Comparison of ENCODE assay signal across 1 cellular context in the genomic region with DNA sequence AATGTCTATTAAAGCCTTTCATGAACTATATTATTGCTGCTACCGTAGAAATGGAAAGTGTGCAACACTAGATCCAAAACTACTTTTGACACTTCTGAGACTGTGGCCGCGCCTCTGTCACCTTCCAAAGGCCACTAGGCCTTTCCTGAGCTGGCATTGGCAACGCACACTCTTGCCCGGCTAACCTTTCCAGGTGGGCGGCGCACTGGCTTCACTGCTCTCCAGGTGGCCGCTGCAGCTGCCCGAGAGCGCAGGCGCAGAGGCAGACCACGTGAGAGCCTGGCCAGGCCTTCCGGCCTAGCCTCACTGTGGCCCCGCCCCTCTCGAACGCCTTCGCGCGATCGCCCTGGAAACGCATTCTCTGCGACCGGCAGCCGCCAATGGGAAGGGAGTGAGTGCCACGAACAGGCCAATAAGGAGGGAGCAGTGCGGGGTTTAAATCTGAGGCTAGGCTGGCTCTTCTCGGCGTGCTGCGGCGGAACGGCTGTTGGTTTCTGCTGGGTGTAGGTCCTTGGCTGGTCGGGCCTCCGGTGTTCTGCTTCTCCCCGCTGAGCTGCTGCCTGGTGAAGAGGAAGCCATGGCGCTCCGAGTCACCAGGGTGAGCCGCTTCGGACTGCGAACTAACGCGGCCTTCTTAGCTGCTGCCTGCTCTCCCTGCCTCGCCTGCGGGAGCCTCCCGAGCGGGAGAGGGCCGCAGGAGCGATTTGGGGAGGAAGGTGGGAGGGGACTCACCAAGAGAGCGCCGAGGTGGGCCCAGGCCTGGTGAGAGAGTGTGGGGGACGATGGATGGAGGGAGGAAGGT.
TF ChIP-seq lines count a peak whose summit lies in the region.

TSS of gene CCNB1 (plus strand) at position 465 of the 802 bp plus-strand sequence. CDS start at position 578, 113 bp downstream.

TF ChIP-seq in K562, 482 proteins besides CTCF, POLR2A, EP300 and RAD21 (continued from another document and continues in another):
- TF ChIP-seq ETS2 (tag; IDR thresholded peaks at IDR 0.05; ENCODE audit: borderline replicate concordance, poor library complexity, severe bottlenecking) (no peak), IFI16 (CRISPR knock-in tag; IDR thresholded peaks at IDR 0.05) (no peak), FOXP1 (CRISPR knock-in tag; IDR thresholded peaks at IDR 0.05) (peak; percentile 73; the same call in 1 of the 2 replicates), ZNF79 (CRISPR knock-in tag; IDR thresholded peaks at IDR 0.05; ENCODE audit: low read depth) (no peak), ZFP30 (CRISPR knock-in tag; IDR thresholded peaks at IDR 0.05; ENCODE audit: borderline replicate concordance) (no peak), BRD4 (IDR thresholded peaks at IDR 0.05) (peak; percentile 97), ZNF197 (CRISPR knock-in tag; IDR thresholded peaks at IDR 0.05; ENCODE audit: low read depth) (no peak), ARID1B (IDR thresholded peaks at IDR 0.05) (no peak), PHF20 (IDR thresholded peaks at IDR 0.05; ENCODE audit: partially characterized antibody) (peak; percentile 31), KLF6 (CRISPR knock-in tag; IDR thresholded peaks at IDR 0.05; ENCODE audit: borderline replicate concordance) (no peak), HNRNPL (IDR thresholded peaks at IDR 0.05; ENCODE audit: low read depth, low read length) (no peak), PTRF (tag; IDR thresholded peaks at IDR 0.05) (no peak), ELF4 (CRISPR knock-in tag; IDR thresholded peaks at IDR 0.05) (no peak), LARP7 (IDR thresholded peaks at IDR 0.05) (no peak), NFIC (IDR thresholded peaks at IDR 0.05) (0 out of 2 replicates have a peak, but pooled peaks have one; percentile 14), ARID4B (CRISPR knock-in tag; IDR thresholded peaks at IDR 0.05) (peak; percentile 97), PTBP1 (IDR thresholded peaks at IDR 0.05; ENCODE audit: low read depth, low read length) (no peak), RBM22 (IDR thresholded peaks at IDR 0.05; ENCODE audit: low read depth, low read length, poor library complexity, severe bottlenecking) (peak; percentile 70), ZNF584 (CRISPR knock-in tag; IDR thresholded peaks at IDR 0.05; ENCODE audit: low read depth) (no peak), ZNF436 (CRISPR knock-in tag; IDR thresholded peaks at IDR 0.05) (no peak), NFE2 (IDR thresholded peaks at IDR 0.05; ENCODE audit: low read depth) (no peak), ESRRA (IDR thresholded peaks at IDR 0.05; ENCODE audit: borderline replicate concordance, low read depth) (peak; percentile 29; the same call in 1 of the 2 replicates), NRF1 (conservative IDR thresholded peaks at IDR 0.05 in 1 of 2, IDR thresholded peaks at IDR 0.05 in 1 of 2) (peak; percentile 96 to 97), BCOR (IDR thresholded peaks at IDR 0.05) (no peak), ZNF696 (CRISPR knock-in tag; conservative IDR thresholded peaks at IDR 0.05) (no peak), GMEB1 (CRISPR knock-in tag; IDR thresholded peaks at IDR 0.05) (no peak), ASH1L (IDR thresholded peaks at IDR 0.05; ENCODE audit: borderline replicate concordance, low read depth, partially characterized antibody) (peak; percentile 91), ZC3H4 (CRISPR knock-in tag; IDR thresholded peaks at IDR 0.05; ENCODE audit: borderline replicate concordance) (no peak), ZNF133 (CRISPR knock-in tag; IDR thresholded peaks at IDR 0.05) (no peak), PML (IDR thresholded peaks at IDR 0.05; ENCODE audit: low read length) (peak; percentile 21; the same call in 1 of the 2 replicates), THRB (CRISPR knock-in tag; conservative IDR thresholded peaks at IDR 0.05) (no peak), HNRNPH1 (optimal IDR thresholded peaks at IDR 0.05; ENCODE audit: low read depth, low read length) (no peak), CHCHD3 (CRISPR knock-in tag; IDR thresholded peaks at IDR 0.05) (no peak), ZNF644 (tag; IDR thresholded peaks at IDR 0.05; ENCODE audit: low read depth) (no peak), PPARD (CRISPR knock-in tag; IDR thresholded peaks at IDR 0.05) (no peak), RNF2 (IDR thresholded peaks at IDR 0.05) (no peak)
- TF ChIP-seq, protein P1, sequence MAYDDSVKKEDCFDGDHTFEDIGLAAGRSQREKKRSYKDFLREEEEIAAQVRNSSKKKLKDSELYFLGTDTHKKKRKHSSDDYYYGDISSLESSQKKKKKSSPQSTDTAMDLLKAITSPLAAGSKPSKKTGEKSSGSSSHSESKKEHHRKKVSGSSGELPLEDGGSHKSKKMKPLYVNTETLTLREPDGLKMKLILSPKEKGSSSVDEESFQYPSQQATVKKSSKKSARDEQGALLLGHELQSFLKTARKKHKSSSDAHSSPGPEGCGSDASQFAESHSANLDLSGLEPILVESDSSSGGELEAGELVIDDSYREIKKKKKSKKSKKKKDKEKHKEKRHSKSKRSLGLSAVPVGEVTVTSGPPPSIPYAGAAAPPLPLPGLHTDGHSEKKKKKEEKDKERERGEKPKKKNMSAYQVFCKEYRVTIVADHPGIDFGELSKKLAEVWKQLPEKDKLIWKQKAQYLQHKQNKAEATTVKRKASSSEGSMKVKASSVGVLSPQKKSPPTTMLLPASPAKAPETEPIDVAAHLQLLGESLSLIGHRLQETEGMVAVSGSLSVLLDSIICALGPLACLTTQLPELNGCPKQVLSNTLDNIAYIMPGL (CRISPR knock-in tag; IDR thresholded peaks at IDR 0.05): peak; percentile 81; the same call in 1 of the 2 replicates
- TF ChIP-seq, protein P2, sequence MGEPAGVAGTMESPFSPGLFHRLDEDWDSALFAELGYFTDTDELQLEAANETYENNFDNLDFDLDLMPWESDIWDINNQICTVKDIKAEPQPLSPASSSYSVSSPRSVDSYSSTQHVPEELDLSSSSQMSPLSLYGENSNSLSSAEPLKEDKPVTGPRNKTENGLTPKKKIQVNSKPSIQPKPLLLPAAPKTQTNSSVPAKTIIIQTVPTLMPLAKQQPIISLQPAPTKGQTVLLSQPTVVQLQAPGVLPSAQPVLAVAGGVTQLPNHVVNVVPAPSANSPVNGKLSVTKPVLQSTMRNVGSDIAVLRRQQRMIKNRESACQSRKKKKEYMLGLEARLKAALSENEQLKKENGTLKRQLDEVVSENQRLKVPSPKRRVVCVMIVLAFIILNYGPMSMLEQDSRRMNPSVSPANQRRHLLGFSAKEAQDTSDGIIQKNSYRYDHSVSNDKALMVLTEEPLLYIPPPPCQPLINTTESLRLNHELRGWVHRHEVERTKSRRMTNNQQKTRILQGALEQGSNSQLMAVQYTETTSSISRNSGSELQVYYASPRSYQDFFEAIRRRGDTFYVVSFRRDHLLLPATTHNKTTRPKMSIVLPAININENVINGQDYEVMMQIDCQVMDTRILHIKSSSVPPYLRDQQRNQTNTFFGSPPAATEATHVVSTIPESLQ (CRISPR knock-in tag; IDR thresholded peaks at IDR 0.05): no peak
- TF ChIP-seq, protein P3, sequence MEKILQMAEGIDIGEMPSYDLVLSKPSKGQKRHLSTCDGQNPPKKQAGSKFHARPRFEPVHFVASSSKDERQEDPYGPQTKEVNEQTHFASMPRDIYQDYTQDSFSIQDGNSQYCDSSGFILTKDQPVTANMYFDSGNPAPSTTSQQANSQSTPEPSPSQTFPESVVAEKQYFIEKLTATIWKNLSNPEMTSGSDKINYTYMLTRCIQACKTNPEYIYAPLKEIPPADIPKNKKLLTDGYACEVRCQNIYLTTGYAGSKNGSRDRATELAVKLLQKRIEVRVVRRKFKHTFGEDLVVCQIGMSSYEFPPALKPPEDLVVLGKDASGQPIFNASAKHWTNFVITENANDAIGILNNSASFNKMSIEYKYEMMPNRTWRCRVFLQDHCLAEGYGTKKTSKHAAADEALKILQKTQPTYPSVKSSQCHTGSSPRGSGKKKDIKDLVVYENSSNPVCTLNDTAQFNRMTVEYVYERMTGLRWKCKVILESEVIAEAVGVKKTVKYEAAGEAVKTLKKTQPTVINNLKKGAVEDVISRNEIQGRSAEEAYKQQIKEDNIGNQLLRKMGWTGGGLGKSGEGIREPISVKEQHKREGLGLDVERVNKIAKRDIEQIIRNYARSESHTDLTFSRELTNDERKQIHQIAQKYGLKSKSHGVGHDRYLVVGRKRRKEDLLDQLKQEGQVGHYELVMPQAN (IDR thresholded peaks at IDR 0.05; ENCODE audit: borderline replicate concordance): peak; percentile 98
- TF ChIP-seq, protein P4, sequence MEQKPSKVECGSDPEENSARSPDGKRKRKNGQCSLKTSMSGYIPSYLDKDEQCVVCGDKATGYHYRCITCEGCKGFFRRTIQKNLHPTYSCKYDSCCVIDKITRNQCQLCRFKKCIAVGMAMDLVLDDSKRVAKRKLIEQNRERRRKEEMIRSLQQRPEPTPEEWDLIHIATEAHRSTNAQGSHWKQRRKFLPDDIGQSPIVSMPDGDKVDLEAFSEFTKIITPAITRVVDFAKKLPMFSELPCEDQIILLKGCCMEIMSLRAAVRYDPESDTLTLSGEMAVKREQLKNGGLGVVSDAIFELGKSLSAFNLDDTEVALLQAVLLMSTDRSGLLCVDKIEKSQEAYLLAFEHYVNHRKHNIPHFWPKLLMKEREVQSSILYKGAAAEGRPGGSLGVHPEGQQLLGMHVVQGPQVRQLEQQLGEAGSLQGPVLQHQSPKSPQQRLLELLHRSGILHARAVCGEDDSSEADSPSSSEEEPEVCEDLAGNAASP (IDR thresholded peaks at IDR 0.05): no peak
- TF ChIP-seq, protein P5, sequence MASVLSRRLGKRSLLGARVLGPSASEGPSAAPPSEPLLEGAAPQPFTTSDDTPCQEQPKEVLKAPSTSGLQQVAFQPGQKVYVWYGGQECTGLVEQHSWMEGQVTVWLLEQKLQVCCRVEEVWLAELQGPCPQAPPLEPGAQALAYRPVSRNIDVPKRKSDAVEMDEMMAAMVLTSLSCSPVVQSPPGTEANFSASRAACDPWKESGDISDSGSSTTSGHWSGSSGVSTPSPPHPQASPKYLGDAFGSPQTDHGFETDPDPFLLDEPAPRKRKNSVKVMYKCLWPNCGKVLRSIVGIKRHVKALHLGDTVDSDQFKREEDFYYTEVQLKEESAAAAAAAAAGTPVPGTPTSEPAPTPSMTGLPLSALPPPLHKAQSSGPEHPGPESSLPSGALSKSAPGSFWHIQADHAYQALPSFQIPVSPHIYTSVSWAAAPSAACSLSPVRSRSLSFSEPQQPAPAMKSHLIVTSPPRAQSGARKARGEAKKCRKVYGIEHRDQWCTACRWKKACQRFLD (CRISPR knock-in tag; IDR thresholded peaks at IDR 0.05): no peak; the same call in 1 of the 2 replicates
- TF ChIP-seq, protein P6, sequence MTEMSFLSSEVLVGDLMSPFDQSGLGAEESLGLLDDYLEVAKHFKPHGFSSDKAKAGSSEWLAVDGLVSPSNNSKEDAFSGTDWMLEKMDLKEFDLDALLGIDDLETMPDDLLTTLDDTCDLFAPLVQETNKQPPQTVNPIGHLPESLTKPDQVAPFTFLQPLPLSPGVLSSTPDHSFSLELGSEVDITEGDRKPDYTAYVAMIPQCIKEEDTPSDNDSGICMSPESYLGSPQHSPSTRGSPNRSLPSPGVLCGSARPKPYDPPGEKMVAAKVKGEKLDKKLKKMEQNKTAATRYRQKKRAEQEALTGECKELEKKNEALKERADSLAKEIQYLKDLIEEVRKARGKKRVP (CRISPR knock-in tag; IDR thresholded peaks at IDR 0.05): no peak
